8 cellular contexts compared by ENCODE assay signal in genomic region chr1:117128323-117129079, GRCh38. TPM values are rescaled to one million over a fixed set of nuclear protein-coding genes. Genes with fewer than 3 reads are reported as not detected.
DNase-seq lines count a peak whose midpoint lies in the region; ATAC-seq and TF ChIP-seq lines count a peak whose summit lies in the region.

No MANE protein-coding gene starts in this region.

- peak overlapping the region; percentile 61 for H3K27ac Mint-ChIP-seq in progenitor cell of endocrine pancreas
- H3K27ac Mint-ChIP-seq in activated CD8-positive, alpha-beta memory T cell treated with anti-CD3 and anti-CD28 coated beads, Interleukin-2, amount 10 ng/mL, durations not matched to agents 7 days and 5 days, result no peak overlapping the region

- no peaks in the 10 kb centered on the region for H3K9me3 ChIP-seq in IMR-90 (ENCODE audit: control insufficient read depth, insufficient read depth, low read length)

- H3K9ac ChIP-seq in IMR-90 (ENCODE audit: low read depth, low read length), result peak overlapping the region; percentile 12; the same call in 1 of the 2 replicates

- H2BK5ac ChIP-seq in IMR-90 (ENCODE audit: low read depth, low read length, poor library complexity, severe bottlenecking), result no peak overlapping the region

- TF ChIP-seq POLR2A in IMR-90 (IDR thresholded peaks at IDR 0.05; ENCODE audit: low read depth, low read length), result no peak

- no peaks in the 10 kb centered on the region for H3K9me3 Mint-ChIP-seq in progenitor cell of endocrine pancreas (ENCODE audit: low read depth)
- no peaks in the 10 kb centered on the region for H3K9me3 Mint-ChIP-seq in activated CD8-positive, alpha-beta memory T cell treated with anti-CD3 and anti-CD28 coated beads, Interleukin-2, amount 10 ng/mL, durations not matched to agents 7 days and 5 days (ENCODE audit: low read depth)

- H3K36me3 Mint-ChIP-seq in progenitor cell of endocrine pancreas (ENCODE audit: insufficient read depth), result no peaks in the 10 kb centered on the region
- H3K36me3 Mint-ChIP-seq in activated CD8-positive, alpha-beta memory T cell treated with anti-CD3 and anti-CD28 coated beads, Interleukin-2, amount 10 ng/mL, durations not matched to agents 7 days and 5 days, result no peaks in the 10 kb centered on the region

- BruUV-seq in IMR-90 (replicated peaks; lab: Mats Ljungman, UMichigan), result no TSS peak

- peaks cover 8% of the 10 kb centered on the region for H3K4me1 Mint-ChIP-seq in progenitor cell of endocrine pancreas (ENCODE audit: low read depth)
- no peaks in the 10 kb centered on the region for H3K4me1 Mint-ChIP-seq in activated CD8-positive, alpha-beta memory T cell treated with anti-CD3 and anti-CD28 coated beads, Interleukin-2, amount 10 ng/mL, durations not matched to agents 7 days and 5 days

- peak; percentile 67 for TF ChIP-seq RAD21 in IMR-90 (IDR thresholded peaks at IDR 0.05; ENCODE audit: low read length)

- H4K5ac ChIP-seq in IMR-90 (ENCODE audit: low read depth, low read length), result peak overlapping the region; percentile 45; the same call in 1 of the 2 replicates

- H2BK20ac ChIP-seq in IMR-90 (ENCODE audit: low read depth, low read length), result 0 out of 2 replicates have a peak overlapping the region, but pooled peaks have one; percentile 18

- H3K4me3 ChIP-seq in IMR-90 (ENCODE audit: insufficient read depth, low read depth, low read length) (no peak overlapping the region), foreskin fibroblast (ENCODE audit: low read depth in 1 of 2, low read length in 2 of 2) (no peak overlapping the region)

- CTCF ChIA-PET in IMR-90 (lab: Yijun Ruan, JAX), result interaction anchor here (0.6 to 2.2 kb wide), 20 partner anchors 8 to 479 kb away, joined by 3 to 43 read pairs (median 5); no protein-coding TSS in a partner anchor
- CTCF ChIA-PET in activated CD8-positive, alpha-beta memory T cell treated with anti-CD3 and anti-CD28 coated beads, Interleukin-2, amount 10 ng/mL, durations not matched to agents 7 days and 5 days (lab: Charles Lee), result interaction anchor here (0.7 to 2.6 kb wide), 25 partner anchors 9 to 767 kb away, joined by 3 to 16 read pairs (median 4); partner anchors contain the start of genes MAN1A2 and TTF2

- peaks cover 3% of the 10 kb centered on the region for H3K27me3 ChIP-seq in IMR-90 (ENCODE audit: control insufficient read depth, insufficient read depth, low read length)

- H2AK9ac ChIP-seq in IMR-90 (replicated peaks; ENCODE audit: low read depth, low read length, poor library complexity), result no peak overlapping the region

- peak overlapping the region; percentile 23; the same call in 1 of the 2 replicates for H3K4me2 ChIP-seq in IMR-90 (ENCODE audit: low read depth, low read length)

- TF ChIP-seq CTCF in IMR-90 (conservative IDR thresholded peaks at IDR 0.05; ENCODE audit: low read depth, low read length) (peak; percentile 67), foreskin fibroblast (IDR thresholded peaks at IDR 0.05; ENCODE audit: low read depth, low read length) (peak; percentile 37), progenitor cell of endocrine pancreas (IDR thresholded peaks at IDR 0.05; ENCODE audit: unreplicated experiment) (peak; percentile 47)

- H3K79me1 ChIP-seq in IMR-90 (ENCODE audit: low read depth in 1 of 2, low read length in 2 of 2), result no peaks in the 10 kb centered on the region

- no peak overlapping the region for H3K18ac ChIP-seq in IMR-90 (ENCODE audit: low read depth, low read length)

- no peak overlapping the region for H2BK15ac ChIP-seq in IMR-90 (ENCODE audit: low read depth, low read length)

- POLR2A ChIA-PET in IMR-90 (lab: Charles Lee; ENCODE audit: unreplicated experiment), result no interaction called here

- peak; percentile 84 for ATAC-seq in IMR-90 (ENCODE audit: low read depth)
- no peak for ATAC-seq in activated CD8-positive, alpha-beta memory T cell treated with anti-CD3 and anti-CD28 coated beads, Interleukin-2, amount 10 ng/mL, durations not matched to agents 7 days and 5 days
- no peak for ATAC-seq in GM19463 (IDR thresholded peaks at IDR 0.05; ENCODE audit: unreplicated experiment)

- H4K91ac ChIP-seq in IMR-90 (ENCODE audit: insufficient read depth, low read depth, low read length), result no peak overlapping the region

- no peaks in the 10 kb centered on the region; the same call in 1 of the 2 replicates for H3K9me1 ChIP-seq in IMR-90 (ENCODE audit: insufficient read depth, low read length)

- no peak overlapping the region for H3K27ac ChIP-seq in IMR-90 (ENCODE audit: insufficient read depth, low read length)

- H3K27me3 Mint-ChIP-seq in progenitor cell of endocrine pancreas, result peaks cover 5% of the 10 kb centered on the region
- peaks cover 14% of the 10 kb centered on the region for H3K27me3 Mint-ChIP-seq in activated CD8-positive, alpha-beta memory T cell treated with anti-CD3 and anti-CD28 coated beads, Interleukin-2, amount 10 ng/mL, durations not matched to agents 7 days and 5 days

- no CpG with 5 or more reads among the region's 5 CpGs for whole genome bisulfite sequencing in IMR-90 (ENCODE audit: extremely low coverage in 2 of 2, insufficient read length in 1 of 2), 2 experiments

- H4K20me1 ChIP-seq in IMR-90 (ENCODE audit: insufficient read depth, low read length), result no peaks in the 10 kb centered on the region

- no peak overlapping the region for H3K56ac ChIP-seq in IMR-90 (ENCODE audit: extremely low read depth, insufficient read depth, low read length)

- H2BK120ac ChIP-seq in IMR-90 (ENCODE audit: low read depth, low read length), result no peak overlapping the region

- H3K23ac ChIP-seq in IMR-90 (ENCODE audit: low read depth, low read length), result no peak overlapping the region

- DNase-seq in Caki2 (ENCODE audit: low read depth), result peak; percentile 35
- peak; percentile 69 for DNase-seq in IMR-90
- DNase-seq in SK-MEL-5 (ENCODE audit: low read depth, low spot score), result peak; percentile 73
- peak in 1 of 2 donors; percentile 69 for DNase-seq in foreskin fibroblast
- DNase-seq in progenitor cell of endocrine pancreas (ENCODE audit: low spot score, unreplicated experiment), result no peak
- DNase-seq in activated CD8-positive, alpha-beta memory T cell treated with anti-CD3 and anti-CD28 coated beads, Interleukin-2, amount 10 ng/mL, durations not matched to agents 7 days and 5 days, result no peak
- DNase-seq in head of caudate nucleus, result no peak

- H3K4me3 Mint-ChIP-seq in progenitor cell of endocrine pancreas (ENCODE audit: low read depth), result no peak overlapping the region
- no peak overlapping the region for H3K4me3 Mint-ChIP-seq in activated CD8-positive, alpha-beta memory T cell treated with anti-CD3 and anti-CD28 coated beads, Interleukin-2, amount 10 ng/mL, durations not matched to agents 7 days and 5 days

- in situ Hi-C loops in Caki2 (cut with HindIII; ENCODE audit: low pct_unique_long_range_greater_than_20kb, low sequenced_read_pairs) (no loop called here), IMR-90 (cut with MboI; ENCODE audit: low sequenced_read_pairs) (loop anchor here (10.0 kb wide), 1 partner anchor 54 kb away; no protein-coding TSS in a partner anchor), SK-MEL-5 (cut with HindIII; ENCODE audit: low pct_unique_long_range_greater_than_20kb, low sequenced_read_pairs) (no loop called here)

- dilution Hi-C loops in IMR-90 (cut with HindIII; ENCODE audit: low sequenced_read_pairs, unreplicated experiment), result no loop called here

- H2AFZ ChIP-seq in IMR-90 (replicated peaks; ENCODE audit: low read length, poor library complexity), result no peak overlapping the region

- H3K36me3 ChIP-seq in IMR-90 (ENCODE audit: control insufficient read depth, insufficient read depth, low read length), result no peaks in the 10 kb centered on the region

- 0 out of 2 replicates have a peak, but pooled peaks cover 2% of the 10 kb centered on the region for H3K4me1 ChIP-seq in IMR-90 (ENCODE audit: control insufficient read depth, insufficient read depth, low read length)

- intact Hi-C loops in IMR-90 (cut with micrococcal nuclease), result loop anchor here (1.0 to 5.0 kb wide), 3 partner anchors 60 to 629 kb away; no protein-coding TSS in a partner anchor
- intact Hi-C loops in head of caudate nucleus (cut with DNase I), result loop anchor here (2.0 to 10.0 kb wide), 2 partner anchors 62 to 236 kb away; partner anchors contain the start of gene MAN1A2

- peak overlapping the region in 1 of 2 experiments; percentile 67; a peak in 2 of 4 replicates for H4K8ac ChIP-seq in IMR-90 (ENCODE audit: low read depth in 2 of 2, low read length in 2 of 2)

- H3K14ac ChIP-seq in IMR-90 (replicated peaks; ENCODE audit: low read depth, low read length), result peak overlapping the region; percentile 42; the same call in 1 of the 2 replicates

- no peak overlapping the region for H2AK5ac ChIP-seq in IMR-90 (ENCODE audit: low read depth, low read length)

- H3K4ac ChIP-seq in IMR-90 (ENCODE audit: low read depth, low read length), result peak overlapping the region; percentile 15; the same call in 1 of the 2 replicates

TF ChIP-seq in IMR-90, 13 proteins besides CTCF, POLR2A, EP300 and RAD21:
- TF ChIP-seq, protein P1, sequence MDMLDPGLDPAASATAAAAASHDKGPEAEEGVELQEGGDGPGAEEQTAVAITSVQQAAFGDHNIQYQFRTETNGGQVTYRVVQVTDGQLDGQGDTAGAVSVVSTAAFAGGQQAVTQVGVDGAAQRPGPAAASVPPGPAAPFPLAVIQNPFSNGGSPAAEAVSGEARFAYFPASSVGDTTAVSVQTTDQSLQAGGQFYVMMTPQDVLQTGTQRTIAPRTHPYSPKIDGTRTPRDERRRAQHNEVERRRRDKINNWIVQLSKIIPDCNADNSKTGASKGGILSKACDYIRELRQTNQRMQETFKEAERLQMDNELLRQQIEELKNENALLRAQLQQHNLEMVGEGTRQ (IDR thresholded peaks at IDR 0.05; ENCODE audit: low read depth, low read length), result no peak
- TF ChIP-seq SMC3 (IDR thresholded peaks at IDR 0.05; ENCODE audit: low read depth, low read length), result peak; percentile 73

RNA-seq across cellular contexts. Expression of gene TRIM45, which starts 7.0 kb away (rescaled TPM):
- 2.1 and 11.6 TPM in 2 replicates for total RNA-seq in Caki2 (2014; rRNA removed; shearing (Covaris generic); ENCODE audit: low replicate concordance)
- total RNA-seq in IMR-90 (2012; rRNA removed) (1.7 and 2.0 TPM in 2 replicates), progenitor cell of endocrine pancreas (48.0 and 50.9 TPM in 2 replicates)
- 4.1 and 5.1 TPM in 2 replicates for polyA plus RNA-seq in IMR-90 (2012; rRNA removed)
- 2.1 and 2.9 TPM in 2 replicates for polyA plus RNA-seq in IMR-90 (2012; cell fraction: cytosol; rRNA removed)
- polyA plus RNA-seq in IMR-90 (2012; cell fraction: nucleus; rRNA removed; ENCODE audit: low replicate concordance), result 19.8 and 36.5 TPM in 2 replicates
- 14.8 and 16.0 TPM in 2 replicates for total RNA-seq in SK-MEL-5 (2014; rRNA removed; shearing (Covaris generic))
- polyA plus RNA-seq in SK-MEL-5 (2015; cell fraction: cytosol; rRNA removed), result 11.4 and 12.7 TPM in 2 replicates
- polyA plus RNA-seq in SK-MEL-5 (2015; cell fraction: nucleus; rRNA removed), result 60.2 and 86.9 TPM in 2 replicates
- total RNA-seq in activated CD8-positive, alpha-beta memory T cell treated with anti-CD3 and anti-CD28 coated beads, Interleukin-2, amount 10 ng/mL, durations not matched to agents 7 days and 5 days, result under 1 TPM; 0.26 to 0.75 TPM

Comparison
In these comparisons a context has a peak if more than half of its experiments do, and no peak if none do; other contexts are left out.
1. DNase-seq: peak in Caki2 (single experiment), IMR-90 (single experiment) and SK-MEL-5 (single experiment); none in progenitor cell of endocrine pancreas (single experiment), activated CD8-positive, alpha-beta memory T cell treated with anti-CD3 and anti-CD28 coated beads, Interleukin-2, amount 10 ng/mL, durations not matched to agents 7 days and 5 days (single experiment) and head of caudate nucleus (0 of 42).
2. Peak in every context shown above with its lines, with median percentiles within 50 percentile points of each other: CTCF ChIP-seq.